Comparison of ENCODE assay signal across 10 cellular contexts in genomic region chr11:41309716-41310115, GRCh38.
A peak's percentile ranks its signal among the peaks of the same experiment; 100 is the strongest.
DNase-seq lines count a peak whose midpoint lies in the region; ATAC-seq and TF ChIP-seq lines count a peak whose summit lies in the region.
"Had no signal": no experiment of that assay in that cellular context is flagged by ENCODE, and none has a peak within 500 bp of the region (broad histone marks: within the 10 kb centered on the region; RNA-seq: fewer than 3 reads in every experiment).

No MANE protein-coding gene starts in this region.

- CTCF ChIA-PET in PC-3 (lab: Charles Lee): no interaction called here

- intact Hi-C loops in PC-3 (cut with micrococcal nuclease): no loop called here

- no peak overlapping the region for H3K4me2 ChIP-seq in DND-41 (ENCODE audit: insufficient read depth, low read length)
- H3K4me2 ChIP-seq in PC-3 (ENCODE audit: low read length): no peak overlapping the region
- H3K4me2 ChIP-seq in osteoblast (ENCODE audit: insufficient read depth, low read length): no peak overlapping the region
- H3K4me2 ChIP-seq: BLaER1 had no signal

- no peaks in the 10 kb centered on the region for H3F3A ChIP-seq in PC-3 (ENCODE audit: low read length, unreplicated experiment)

- H3K9me3 ChIP-seq in DND-41 (ENCODE audit: insufficient read depth, low read length, severe bottlenecking) (no peaks in the 10 kb centered on the region), PC-3 (ENCODE audit: low read length) (no peaks in the 10 kb centered on the region; the same call in 1 of the 2 replicates), osteoblast (ENCODE audit: low read depth, low read length) (no peaks in the 10 kb centered on the region)
- H3K9me3 ChIP-seq: BLaER1 had no signal

- H3K9ac ChIP-seq in DND-41 (ENCODE audit: low read depth, low read length) (no peak overlapping the region), PC-3 (ENCODE audit: low read length) (no peak overlapping the region)
- H3K9ac ChIP-seq: BLaER1 had no signal

- TF ChIP-seq CTCF in DND-41 (IDR thresholded peaks at IDR 0.05; ENCODE audit: borderline replicate concordance, extremely low read depth, low read length, poor library complexity, severe bottlenecking): peak; percentile 2
- TF ChIP-seq CTCF in PC-3 (conservative IDR thresholded peaks at IDR 0.05; ENCODE audit: low read depth, low read length): peak; percentile 42
- TF ChIP-seq CTCF in osteoblast (IDR thresholded peaks at IDR 0.05; ENCODE audit: extremely low read depth, low read depth, low read length): no peak

- H4K20me1 ChIP-seq in DND-41 (ENCODE audit: insufficient read depth, low read length): no peaks in the 10 kb centered on the region
- no peaks in the 10 kb centered on the region for H4K20me1 ChIP-seq in PC-3 (ENCODE audit: low read length)
- H4K20me1 ChIP-seq in osteoblast (ENCODE audit: insufficient read depth, low read length): no peaks in the 10 kb centered on the region
- H4K20me1 ChIP-seq: BLaER1 had no signal

- DNase-seq in DND-41: no peak
- no peak for DNase-seq in PC-3
- no peak for DNase-seq in NCI-H1930 (lab: John Stamatoyannopoulos, UW)
- DNase-seq in SK-N-DZ (ENCODE audit: low spot score): no peak
- DNase-seq in osteoblast (ENCODE audit: insufficient read length, low spot score, missing footprints): no peak
- no peak for DNase-seq in epidermal melanocyte (ENCODE audit: insufficient read length, low spot score)
- DNase-seq: stimulated activated CD4-positive, alpha-beta T cell treated with anti-CD3 and anti-CD28 coated beads, Interleukin-12 subunit alpha, Interleukin-12 subunit beta, amount 100 ng/mL, for 4 hours had no signal

- POLR2A ChIA-PET in PC-3 (lab: Charles Lee; ENCODE audit: unreplicated experiment): no interaction called here

- H3K27ac ChIP-seq in DND-41 (ENCODE audit: low read length): no peak overlapping the region
- H3K27ac ChIP-seq in PC-3 (ENCODE audit: low read length): no peak overlapping the region
- H3K27ac ChIP-seq in osteoblast (ENCODE audit: low read depth, low read length): no peak overlapping the region
- H3K27ac ChIP-seq: BLaER1 had no signal

- ATAC-seq in DND-41 (ENCODE audit: insufficient read depth, low read depth) (no peak), GM19452 (IDR thresholded peaks at IDR 0.05; ENCODE audit: unreplicated experiment) (peak; percentile 22), HG03097 (IDR thresholded peaks at IDR 0.05; ENCODE audit: low FRiP score, unreplicated experiment) (peak; percentile 9), PC-3 (no peak)

- H3K79me2 ChIP-seq in DND-41 (ENCODE audit: insufficient read depth, low read length) (no peaks in the 10 kb centered on the region), PC-3 (ENCODE audit: low read length) (no peaks in the 10 kb centered on the region), osteoblast (ENCODE audit: insufficient read depth, low read length) (no peaks in the 10 kb centered on the region)

- BruUV-seq in PC-3 (replicated peaks; lab: Mats Ljungman, UMichigan): no TSS peak

- no peak overlapping the region for H2AFZ ChIP-seq in DND-41 (ENCODE audit: low read depth, low read length)
- H2AFZ ChIP-seq in PC-3 (ENCODE audit: low read length): no peak overlapping the region
- H2AFZ ChIP-seq in osteoblast (ENCODE audit: low read length): no peak overlapping the region

- H3K4me3 ChIP-seq in DND-41 (ENCODE audit: low read depth in 1 of 2, low read length in 2 of 2): no peak overlapping the region
- no peak overlapping the region for H3K4me3 ChIP-seq in PC-3 (ENCODE audit: low read length)
- no peak overlapping the region for H3K4me3 ChIP-seq in osteoblast (ENCODE audit: insufficient read depth, low read length)
- H3K4me3 ChIP-seq: BLaER1 had no signal

- H3K36me3 ChIP-seq in DND-41 (ENCODE audit: insufficient read depth, low read length) (no peaks in the 10 kb centered on the region), PC-3 (ENCODE audit: low read depth, low read length) (no peaks in the 10 kb centered on the region), osteoblast (ENCODE audit: insufficient read depth, low read length) (no peaks in the 10 kb centered on the region)
- H3K36me3 ChIP-seq: BLaER1 had no signal

- no peaks in the 10 kb centered on the region for H3K4me1 ChIP-seq in DND-41 (ENCODE audit: insufficient read depth, low read length)
- H3K4me1 ChIP-seq in PC-3 (ENCODE audit: insufficient read depth, low read length): no peaks in the 10 kb centered on the region
- H3K4me1 ChIP-seq in osteoblast (ENCODE audit: insufficient read depth, low read length): no peaks in the 10 kb centered on the region
- H3K4me1 ChIP-seq: BLaER1 had no signal

- no peaks in the 10 kb centered on the region for H3K9me2 ChIP-seq in PC-3 (replicated peaks; ENCODE audit: low read length)

- H3K27me3 ChIP-seq in DND-41 (ENCODE audit: insufficient read depth, low read length, poor library complexity) (no peaks in the 10 kb centered on the region), PC-3 (ENCODE audit: low read length) (no peaks in the 10 kb centered on the region), osteoblast (ENCODE audit: insufficient read depth, low read length) (no peaks in the 10 kb centered on the region)
- H3K27me3 ChIP-seq: BLaER1 had no signal

Comparison
In these comparisons a context has a peak if more than half of its experiments do, and no peak if none do; other contexts are left out.
1. ATAC-seq: peak in GM19452 (single experiment) and HG03097 (single experiment); none in DND-41 (single experiment) and PC-3 (single experiment).